ENCODE assay signal across 11 cellular contexts in genomic region chr14:50343424-50343823, GRCh38. TPM values are rescaled to one million over a fixed set of nuclear protein-coding genes. Genes with fewer than 3 reads are reported as not detected.
DNase-seq lines count a peak whose midpoint lies in the region; ATAC-seq and TF ChIP-seq lines count a peak whose summit lies in the region.
"Had no signal": no experiment of that assay in that cellular context is flagged by ENCODE, and none has a peak within 500 bp of the region (broad histone marks: within the 10 kb centered on the region; RNA-seq: fewer than 3 reads in every experiment).

No MANE protein-coding gene starts in this region.

- no peak for TF ChIP-seq CTCF in esophagus squamous epithelium (IDR thresholded peaks at IDR 0.05)
- no peak for TF ChIP-seq CTCF in RWPE1 (conservative IDR thresholded peaks at IDR 0.05; ENCODE audit: low read depth)

- H3K27me3 ChIP-seq in BLaER1 treated with 17β-estradiol and CSF1 and Interleukin-3, amounts not matched to agents 10 nM and 100 nM: no peaks in the 10 kb centered on the region
- H3K27me3 ChIP-seq in Karpas-422 (ENCODE audit: low read length) (no peaks in the 10 kb centered on the region), esophagus squamous epithelium (no peaks in the 10 kb centered on the region)
- H3K27me3 ChIP-seq: cardiac muscle cell had no signal

- CTCF ChIA-PET in RWPE1 (lab: Yijun Ruan, JAX): interaction anchor here (0.5 to 1.5 kb wide), 5 partner anchors 14 to 156 kb away, joined by 3 to 5 read pairs (median 3); no protein-coding TSS in a partner anchor

- no peak overlapping the region for H3K4me3 Mint-ChIP-seq in stimulated activated effector memory CD8-positive, alpha-beta T cell treated with anti-CD3 and anti-CD28 coated beads, Interleukin-12 subunit alpha, Interleukin-12 subunit beta, amount 100 ng/mL, for 72 hours
- H3K4me3 Mint-ChIP-seq in naive thymus-derived CD8-positive, alpha-beta T cell: no peak overlapping the region
- H3K4me3 Mint-ChIP-seq: activated CD4-positive, alpha-beta T cell treated with anti-CD3 and anti-CD28 coated beads, Interleukin-2, amount 10 ng/mL, durations not matched to agents 7 days and 5 days; stimulated activated naive CD8-positive, alpha-beta T cell treated with anti-CD3 and anti-CD28 coated beads, Interleukin-15, Interleukin-2, amounts not matched to agents 100 ng/mL and 50 ng/mL, for 24 hours had no signal

- H3K4me3 ChIP-seq in BLaER1 treated with 17β-estradiol and CSF1 and Interleukin-3, amounts not matched to agents 10 nM and 100 nM: no peak overlapping the region
- H3K4me3 ChIP-seq in Karpas-422 (ENCODE audit: low read length) (no peak overlapping the region), esophagus squamous epithelium (no peak overlapping the region)
- H3K4me3 ChIP-seq: cardiac muscle cell had no signal

- intact Hi-C loops in esophagus squamous epithelium (cut with DNase I): no loop called here

- H3K27me3 Mint-ChIP-seq in naive thymus-derived CD8-positive, alpha-beta T cell: no peaks in the 10 kb centered on the region
- H3K27me3 Mint-ChIP-seq: activated CD4-positive, alpha-beta T cell treated with anti-CD3 and anti-CD28 coated beads, Interleukin-2, amount 10 ng/mL, durations not matched to agents 7 days and 5 days; stimulated activated naive CD8-positive, alpha-beta T cell treated with anti-CD3 and anti-CD28 coated beads, Interleukin-15, Interleukin-2, amounts not matched to agents 100 ng/mL and 50 ng/mL, for 24 hours had no signal

- H3K9me3 Mint-ChIP-seq in stimulated activated effector memory CD8-positive, alpha-beta T cell treated with anti-CD3 and anti-CD28 coated beads, Interleukin-12 subunit alpha, Interleukin-12 subunit beta, amount 100 ng/mL, for 72 hours: no peaks in the 10 kb centered on the region
- H3K9me3 Mint-ChIP-seq in naive thymus-derived CD8-positive, alpha-beta T cell: no peaks in the 10 kb centered on the region
- H3K9me3 Mint-ChIP-seq: activated CD4-positive, alpha-beta T cell treated with anti-CD3 and anti-CD28 coated beads, Interleukin-2, amount 10 ng/mL, durations not matched to agents 7 days and 5 days; stimulated activated naive CD8-positive, alpha-beta T cell treated with anti-CD3 and anti-CD28 coated beads, Interleukin-15, Interleukin-2, amounts not matched to agents 100 ng/mL and 50 ng/mL, for 24 hours had no signal

- DNase-seq in Karpas-422 (no peak), esophagus squamous epithelium (lab: John Stamatoyannopoulos, UW) (no peak), NCI-H226 (no peak), RWPE1 (ENCODE audit: low spot score) (no peak)
- DNase-seq in stimulated activated effector memory CD8-positive, alpha-beta T cell treated with anti-CD3 and anti-CD28 coated beads, Interleukin-12 subunit alpha, Interleukin-12 subunit beta, amount 100 ng/mL, for 72 hours (ENCODE audit: low spot score in 2 of 2): no peak
- no peak for DNase-seq in naive thymus-derived CD8-positive, alpha-beta T cell

- H3K27ac ChIP-seq in BLaER1 treated with 17β-estradiol and CSF1 and Interleukin-3, amounts not matched to agents 10 nM and 100 nM: no peak overlapping the region
- H3K27ac ChIP-seq in Karpas-422 (ENCODE audit: low read length): no peak overlapping the region
- peak overlapping the region in 3 of 4 donors; percentile 26 to 77 (median 73) for H3K27ac ChIP-seq in esophagus squamous epithelium
- H3K27ac ChIP-seq in RWPE1: no peak overlapping the region
- H3K27ac ChIP-seq: cardiac muscle cell had no signal

- H3K79me2 ChIP-seq in Karpas-422 (ENCODE audit: low read length): no peaks in the 10 kb centered on the region

- WGBS in esophagus squamous epithelium, 2 donors: 56 to 69% methylated on average over 1 of the region's 1 CpG

- no peaks in the 10 kb centered on the region for H4K20me1 ChIP-seq in BLaER1 treated with 17β-estradiol and CSF1 and Interleukin-3, amounts not matched to agents 10 nM and 100 nM
- no peaks in the 10 kb centered on the region for H4K20me1 ChIP-seq in Karpas-422 (ENCODE audit: insufficient read depth, low read depth, low read length)

- TF ChIP-seq POLR2A in esophagus squamous epithelium (IDR thresholded peaks at IDR 0.05): no peak

- H3K36me3 ChIP-seq in BLaER1 treated with 17β-estradiol and CSF1 and Interleukin-3, amounts not matched to agents 10 nM and 100 nM: no peaks in the 10 kb centered on the region
- H3K36me3 ChIP-seq in Karpas-422 (ENCODE audit: insufficient read depth, low read length) (no peaks in the 10 kb centered on the region), esophagus squamous epithelium (peaks cover 0 to 12% (median 0%) of the 10 kb centered on the region in 3 donors)
- H3K36me3 ChIP-seq: cardiac muscle cell had no signal

- H3K9me2 ChIP-seq in Karpas-422 (replicated peaks; ENCODE audit: insufficient read depth, low read length): no peaks in the 10 kb centered on the region

- POLR2A ChIA-PET in naive thymus-derived CD8-positive, alpha-beta T cell (lab: Charles Lee): interaction anchor here (0.6 kb wide), 1 partner anchor 107 kb away, joined by 3 read pairs; no protein-coding TSS in a partner anchor
- POLR2A ChIA-PET in RWPE1 (lab: Yijun Ruan, JAX; ENCODE audit: low non-redundant PET): no interaction called here

- H3K9me3 ChIP-seq in BLaER1 treated with 17β-estradiol and CSF1 and Interleukin-3, amounts not matched to agents 10 nM and 100 nM (replicated peaks in 1 of 11): no peaks in the 10 kb centered on the region
- no peaks in the 10 kb centered on the region for H3K9me3 ChIP-seq in Karpas-422 (ENCODE audit: low read length)
- H3K9me3 ChIP-seq in esophagus squamous epithelium: no peaks in the 10 kb centered on the region

- H3K27ac Mint-ChIP-seq in stimulated activated effector memory CD8-positive, alpha-beta T cell treated with anti-CD3 and anti-CD28 coated beads, Interleukin-12 subunit alpha, Interleukin-12 subunit beta, amount 100 ng/mL, for 72 hours: peak overlapping the region; percentile 79
- peak overlapping the region in 2 of 10 donors; percentile 30 to 74 for H3K27ac Mint-ChIP-seq in naive thymus-derived CD8-positive, alpha-beta T cell
- H3K27ac Mint-ChIP-seq: activated CD4-positive, alpha-beta T cell treated with anti-CD3 and anti-CD28 coated beads, Interleukin-2, amount 10 ng/mL, durations not matched to agents 7 days and 5 days; stimulated activated naive CD8-positive, alpha-beta T cell treated with anti-CD3 and anti-CD28 coated beads, Interleukin-15, Interleukin-2, amounts not matched to agents 100 ng/mL and 50 ng/mL, for 24 hours had no signal

- peak overlapping the region in 7 of 11 experiments; percentile 6 to 65 (median 59); a peak in 12 of 22 replicates for H3K4me2 ChIP-seq in BLaER1 treated with 17β-estradiol and CSF1 and Interleukin-3, amounts not matched to agents 10 nM and 100 nM
- peak overlapping the region; percentile 51 for H3K4me2 ChIP-seq in Karpas-422 (ENCODE audit: low read depth, low read length, poor library complexity, severe bottlenecking)

- peaks cover 18% of the 10 kb centered on the region for H3K4me1 Mint-ChIP-seq in stimulated activated effector memory CD8-positive, alpha-beta T cell treated with anti-CD3 and anti-CD28 coated beads, Interleukin-12 subunit alpha, Interleukin-12 subunit beta, amount 100 ng/mL, for 72 hours
- peaks cover 0 to 23% (median 10%) of the 10 kb centered on the region in 4 donors for H3K4me1 Mint-ChIP-seq in naive thymus-derived CD8-positive, alpha-beta T cell

- ATAC-seq in stimulated activated effector memory CD8-positive, alpha-beta T cell treated with anti-CD3 and anti-CD28 coated beads, Interleukin-12 subunit alpha, Interleukin-12 subunit beta, amount 100 ng/mL, for 72 hours: no peak
- ATAC-seq in naive thymus-derived CD8-positive, alpha-beta T cell: no peak
- ATAC-seq: HCT116 had no signal

- peaks cover 8 to 25% (median 20%) of the 10 kb centered on the region in 10 experiments for H3K4me1 ChIP-seq in BLaER1 treated with 17β-estradiol and CSF1 and Interleukin-3, amounts not matched to agents 10 nM and 100 nM
- H3K4me1 ChIP-seq in Karpas-422 (ENCODE audit: low read length) (peaks cover 27% of the 10 kb centered on the region), esophagus squamous epithelium (peaks cover 6 to 63% (median 23%) of the 10 kb centered on the region in 3 donors)

- no peak overlapping the region for H2AFZ ChIP-seq in Karpas-422 (ENCODE audit: low read length)

- H3K36me3 Mint-ChIP-seq in stimulated activated effector memory CD8-positive, alpha-beta T cell treated with anti-CD3 and anti-CD28 coated beads, Interleukin-12 subunit alpha, Interleukin-12 subunit beta, amount 100 ng/mL, for 72 hours: no peaks in the 10 kb centered on the region
- peaks cover 0 to 5% (median 4%) of the 10 kb centered on the region in 3 donors for H3K36me3 Mint-ChIP-seq in naive thymus-derived CD8-positive, alpha-beta T cell

- H3K9ac ChIP-seq in BLaER1 treated with 17β-estradiol and CSF1 and Interleukin-3, amounts not matched to agents 10 nM and 100 nM: no peak overlapping the region
- no peak overlapping the region for H3K9ac ChIP-seq in Karpas-422 (ENCODE audit: low read length)

RNA-seq across cellular contexts. Expression of gene DMAC2L, which starts 31.3 kb away (rescaled TPM):
- total RNA-seq in Karpas-422 (2014; rRNA removed; shearing (Covaris generic); ENCODE audit: low replicate concordance): 31.9 and 38.6 TPM in 2 replicates
- total RNA-seq in esophagus squamous epithelium: 10 to 100 TPM; 13.4 to 21.7 (median 16.6) TPM
- total RNA-seq in naive thymus-derived CD8-positive, alpha-beta T cell: 10 to 100 TPM; 21.7 to 22.2 TPM
- 10 to 100 TPM; 15.7 to 19.4 (median 18.7) TPM for polyA plus RNA-seq in naive thymus-derived CD8-positive, alpha-beta T cell

RNA-seq across cellular contexts. Expression of gene L2HGDH, which starts 31.4 kb away (rescaled TPM):
- total RNA-seq in Karpas-422 (2014; rRNA removed; shearing (Covaris generic); ENCODE audit: low replicate concordance): 32.9 and 42.7 TPM in 2 replicates
- 10 to 100 TPM in 2 of 4 donors, 1 to 10 TPM in 2; 6.5 to 14.2 (median 9.3) TPM for total RNA-seq in esophagus squamous epithelium
- 1 to 10 TPM; 5.0 to 6.5 TPM for total RNA-seq in naive thymus-derived CD8-positive, alpha-beta T cell
- 1 to 10 TPM; 2.8 to 5.6 (median 5.3) TPM for polyA plus RNA-seq in naive thymus-derived CD8-positive, alpha-beta T cell

RNA-seq across cellular contexts. Expression of gene CDKL1, which starts 53.3 kb away (rescaled TPM):
- 5.9 and 12.4 TPM in 2 replicates for total RNA-seq in Karpas-422 (2014; rRNA removed; shearing (Covaris generic); ENCODE audit: low replicate concordance)
- 10 to 100 TPM in 3 of 4 donors, 1 to 10 TPM in 1; 2.9 to 16.6 (median 11.5) TPM for total RNA-seq in esophagus squamous epithelium
- total RNA-seq in naive thymus-derived CD8-positive, alpha-beta T cell: 1 to 10 TPM; 3.9 to 7.0 TPM
- 1 to 10 TPM in 2 of 3 donors, under 1 TPM in 1; 0.90 to 9.0 (median 1.5) TPM for polyA plus RNA-seq in naive thymus-derived CD8-positive, alpha-beta T cell

Comparison
In these comparisons a context has a peak if more than half of its experiments do, and no peak if none do; other contexts are left out.
1. H3K27ac ChIP-seq: peak in esophagus squamous epithelium (3 of 4); none in BLaER1 treated with 17β-estradiol and CSF1 and Interleukin-3, amounts not matched to agents 10 nM and 100 nM (0 of 11), Karpas-422 (single experiment) and RWPE1 (single experiment).